Comparison of ENCODE assay signal across 8 cellular contexts in the genomic region with DNA sequence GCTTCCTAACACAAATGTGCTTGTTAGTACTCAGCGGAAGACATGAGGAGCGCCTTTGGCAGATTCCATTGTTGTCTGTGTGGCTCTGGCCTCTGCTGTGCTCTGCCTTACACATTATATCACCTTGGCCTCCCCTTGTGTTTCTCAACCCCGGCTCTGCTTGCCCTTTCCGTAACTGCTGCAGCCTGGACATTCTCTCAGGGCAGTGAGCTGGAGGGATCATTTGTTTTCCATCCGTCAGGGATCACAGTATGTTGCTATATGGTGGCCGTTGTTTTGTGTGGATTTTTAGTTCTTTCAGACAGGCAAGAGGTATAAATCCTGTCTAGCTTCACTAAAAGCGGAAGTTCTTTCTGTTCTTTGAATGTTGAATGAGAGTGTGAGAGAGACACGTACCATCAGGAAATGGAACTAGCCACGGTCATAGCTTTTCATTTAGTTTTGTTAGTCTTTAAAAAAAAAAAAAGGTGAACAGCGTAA.
DNase-seq lines count a peak whose midpoint lies in the region; ATAC-seq and TF ChIP-seq lines count a peak whose summit lies in the region.

No MANE protein-coding gene starts in this region.

- no peaks in the 10 kb centered on the region for H3K27me3 ChIP-seq in WERI-Rb-1 (ENCODE audit: insufficient read depth, low read depth, severe bottlenecking)

- H3K9me3 Mint-ChIP-seq in CD14-positive monocyte (peaks cover 4 to 19% (median 5%) of the 10 kb centered on the region in 7 donors), brain (peaks cover 31 to 60% (median 42%) of the 10 kb centered on the region in 5 experiments)

- peaks cover 48 to 51% of the 10 kb centered on the region in 2 donors for H3K36me3 Mint-ChIP-seq in CD14-positive monocyte
- peaks cover 84% of the 10 kb centered on the region for H3K36me3 Mint-ChIP-seq in brain

- no peak for DNase-seq in CD14-positive monocyte (ENCODE audit: low spot score)
- no peak for DNase-seq in activated CD4-positive, CD25-positive, alpha-beta regulatory T cell treated with anti-CD3 and anti-CD28 coated beads, Interleukin-2, amount 50 U/mL, for 72 hours
- no peak for DNase-seq in COR-L47 (lab: John Stamatoyannopoulos, UW)
- DNase-seq in WERI-Rb-1: no peak
- no peak for DNase-seq in activated effector memory CD4-positive, alpha-beta T cell treated with Interleukin-2 at 50 U/mL for 16 hours

- no peak overlapping the region for H3K27ac ChIP-seq in WERI-Rb-1

- H3K4me3 ChIP-seq in WERI-Rb-1 (ENCODE audit: low read depth, low read length): no peak overlapping the region

- intact Hi-C loops in CD14-positive monocyte (cut with micrococcal nuclease): loop anchor here in 1 of 2 donors (10.0 kb wide), 1 partner anchor 56 kb away; no protein-coding TSS in a partner anchor

- H3K36me3 ChIP-seq in WERI-Rb-1: peaks cover 9% of the 10 kb centered on the region

- H3K4me1 Mint-ChIP-seq in CD14-positive monocyte: peaks cover 67% of the 10 kb centered on the region
- peaks cover 31% of the 10 kb centered on the region for H3K4me1 Mint-ChIP-seq in brain

- H3K27me3 Mint-ChIP-seq in CD14-positive monocyte (ENCODE audit: low read depth in 3 of 3): peaks cover 0 to 1% (median 0%) of the 10 kb centered on the region in 3 donors
- peaks cover 5% of the 10 kb centered on the region for H3K27me3 Mint-ChIP-seq in brain

- ATAC-seq in GM19395 (IDR thresholded peaks at IDR 0.05; ENCODE audit: unreplicated experiment) (peak; percentile 85), HG03432 (IDR thresholded peaks at IDR 0.05; ENCODE audit: unreplicated experiment) (peak; percentile 77)

- peak overlapping the region; percentile 20 to 70 for H3K4me3 Mint-ChIP-seq in CD14-positive monocyte
- H3K4me3 Mint-ChIP-seq in brain: no peak overlapping the region

- H3K27ac Mint-ChIP-seq in CD14-positive monocyte (peak overlapping the region; percentile 82 to 92 (median 89)), brain (peak overlapping the region in 3 of 5 experiments; percentile 4 to 63 (median 51))

- TF ChIP-seq CTCF in CD14-positive monocyte (IDR thresholded peaks at IDR 0.05) (no peak), brain (conservative IDR thresholded peaks at IDR 0.05) (no peak), WERI-Rb-1 (IDR thresholded peaks at IDR 0.05; ENCODE audit: low read depth, low read length) (no peak)

- H3K9me3 ChIP-seq in WERI-Rb-1 (ENCODE audit: severe bottlenecking): peaks cover 9% of the 10 kb centered on the region

Comparison
In these comparisons a context has a peak if more than half of its experiments do, and no peak if none do; other contexts are left out.
1. H3K4me3 Mint-ChIP-seq: peak in CD14-positive monocyte (2 of 2); none in brain (0 of 5).